ENCODE assay signal across 1 cellular context in the genomic region with DNA sequence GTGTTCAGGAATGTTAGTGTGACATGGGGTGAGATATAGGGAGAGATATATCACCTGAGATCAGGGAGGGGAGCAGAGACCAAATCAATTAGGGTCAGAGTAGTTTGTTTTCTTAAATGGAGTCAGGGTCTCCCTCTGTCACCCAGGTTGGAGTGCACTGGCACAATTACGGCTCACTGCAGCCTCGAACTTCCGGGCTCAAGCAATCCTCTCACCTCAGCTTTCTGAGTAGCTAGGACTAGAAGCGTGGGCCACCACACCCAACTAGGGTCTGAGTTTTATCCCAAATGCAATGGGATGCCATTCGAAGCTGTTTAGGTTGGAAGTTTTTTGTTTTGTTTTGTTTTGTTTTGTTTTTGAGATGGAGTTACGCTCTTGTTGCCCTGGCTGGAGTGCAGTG.
TF ChIP-seq lines count a peak whose summit lies in the region.

No MANE protein-coding gene starts in this region.

TF ChIP-seq in WTC11, 78 proteins besides CTCF, POLR2A, EP300 and RAD21 (continued from another document):
- TF ChIP-seq, protein P1, sequence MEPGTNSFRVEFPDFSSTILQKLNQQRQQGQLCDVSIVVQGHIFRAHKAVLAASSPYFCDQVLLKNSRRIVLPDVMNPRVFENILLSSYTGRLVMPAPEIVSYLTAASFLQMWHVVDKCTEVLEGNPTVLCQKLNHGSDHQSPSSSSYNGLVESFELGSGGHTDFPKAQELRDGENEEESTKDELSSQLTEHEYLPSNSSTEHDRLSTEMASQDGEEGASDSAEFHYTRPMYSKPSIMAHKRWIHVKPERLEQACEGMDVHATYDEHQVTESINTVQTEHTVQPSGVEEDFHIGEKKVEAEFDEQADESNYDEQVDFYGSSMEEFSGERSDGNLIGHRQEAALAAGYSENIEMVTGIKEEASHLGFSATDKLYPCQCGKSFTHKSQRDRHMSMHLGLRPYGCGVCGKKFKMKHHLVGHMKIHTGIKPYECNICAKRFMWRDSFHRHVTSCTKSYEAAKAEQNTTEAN (CRISPR knock-in tag; IDR thresholded peaks at IDR 0.05) = no peak
- TF ChIP-seq ETV6 (CRISPR knock-in tag; IDR thresholded peaks at IDR 0.05) = no peak
- TF ChIP-seq NFATC4 (CRISPR knock-in tag; IDR thresholded peaks at IDR 0.05) = no peak
- TF ChIP-seq OVOL2 (CRISPR knock-in tag; IDR thresholded peaks at IDR 0.05; ENCODE audit: borderline replicate concordance) = no peak
- TF ChIP-seq ZNF121 (CRISPR knock-in tag; IDR thresholded peaks at IDR 0.05) = no peak
- no peak for TF ChIP-seq FOXP1 (CRISPR knock-in tag; IDR thresholded peaks at IDR 0.05; ENCODE audit: borderline replicate concordance)
- no peak for TF ChIP-seq ZNF219 (CRISPR knock-in tag; IDR thresholded peaks at IDR 0.05; ENCODE audit: borderline replicate concordance)
- TF ChIP-seq TP53 (CRISPR knock-in tag; IDR thresholded peaks at IDR 0.05) = no peak
- TF ChIP-seq, protein P2, sequence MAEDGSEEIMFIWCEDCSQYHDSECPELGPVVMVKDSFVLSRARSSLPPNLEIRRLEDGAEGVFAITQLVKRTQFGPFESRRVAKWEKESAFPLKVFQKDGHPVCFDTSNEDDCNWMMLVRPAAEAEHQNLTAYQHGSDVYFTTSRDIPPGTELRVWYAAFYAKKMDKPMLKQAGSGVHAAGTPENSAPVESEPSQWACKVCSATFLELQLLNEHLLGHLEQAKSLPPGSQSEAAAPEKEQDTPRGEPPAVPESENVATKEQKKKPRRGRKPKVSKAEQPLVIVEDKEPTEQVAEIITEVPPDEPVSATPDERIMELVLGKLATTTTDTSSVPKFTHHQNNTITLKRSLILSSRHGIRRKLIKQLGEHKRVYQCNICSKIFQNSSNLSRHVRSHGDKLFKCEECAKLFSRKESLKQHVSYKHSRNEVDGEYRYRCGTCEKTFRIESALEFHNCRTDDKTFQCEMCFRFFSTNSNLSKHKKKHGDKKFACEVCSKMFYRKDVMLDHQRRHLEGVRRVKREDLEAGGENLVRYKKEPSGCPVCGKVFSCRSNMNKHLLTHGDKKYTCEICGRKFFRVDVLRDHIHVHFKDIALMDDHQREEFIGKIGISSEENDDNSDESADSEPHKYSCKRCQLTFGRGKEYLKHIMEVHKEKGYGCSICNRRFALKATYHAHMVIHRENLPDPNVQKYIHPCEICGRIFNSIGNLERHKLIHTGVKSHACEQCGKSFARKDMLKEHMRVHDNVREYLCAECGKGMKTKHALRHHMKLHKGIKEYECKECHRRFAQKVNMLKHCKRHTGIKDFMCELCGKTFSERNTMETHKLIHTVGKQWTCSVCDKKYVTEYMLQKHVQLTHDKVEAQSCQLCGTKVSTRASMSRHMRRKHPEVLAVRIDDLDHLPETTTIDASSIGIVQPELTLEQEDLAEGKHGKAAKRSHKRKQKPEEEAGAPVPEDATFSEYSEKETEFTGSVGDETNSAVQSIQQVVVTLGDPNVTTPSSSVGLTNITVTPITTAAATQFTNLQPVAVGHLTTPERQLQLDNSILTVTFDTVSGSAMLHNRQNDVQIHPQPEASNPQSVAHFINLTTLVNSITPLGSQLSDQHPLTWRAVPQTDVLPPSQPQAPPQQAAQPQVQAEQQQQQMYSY (CRISPR knock-in tag; IDR thresholded peaks at IDR 0.05) = no peak
- TF ChIP-seq, protein P3, sequence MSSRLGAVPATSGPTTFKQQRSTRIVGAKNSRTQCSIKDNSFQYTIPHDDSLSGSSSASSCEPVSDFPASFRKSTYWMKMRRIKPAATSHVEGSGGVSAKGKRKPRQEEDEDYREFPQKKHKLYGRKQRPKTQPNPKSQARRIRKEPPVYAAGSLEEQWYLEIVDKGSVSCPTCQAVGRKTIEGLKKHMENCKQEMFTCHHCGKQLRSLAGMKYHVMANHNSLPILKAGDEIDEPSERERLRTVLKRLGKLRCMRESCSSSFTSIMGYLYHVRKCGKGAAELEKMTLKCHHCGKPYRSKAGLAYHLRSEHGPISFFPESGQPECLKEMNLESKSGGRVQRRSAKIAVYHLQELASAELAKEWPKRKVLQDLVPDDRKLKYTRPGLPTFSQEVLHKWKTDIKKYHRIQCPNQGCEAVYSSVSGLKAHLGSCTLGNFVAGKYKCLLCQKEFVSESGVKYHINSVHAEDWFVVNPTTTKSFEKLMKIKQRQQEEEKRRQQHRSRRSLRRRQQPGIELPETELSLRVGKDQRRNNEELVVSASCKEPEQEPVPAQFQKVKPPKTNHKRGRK (CRISPR knock-in tag; IDR thresholded peaks at IDR 0.05; ENCODE audit: borderline replicate concordance) = no peak
- no peak for TF ChIP-seq TCF7 (CRISPR knock-in tag; IDR thresholded peaks at IDR 0.05; ENCODE audit: low read depth)
